Comparison of ENCODE assay signal across 8 cellular contexts in the genomic region with DNA sequence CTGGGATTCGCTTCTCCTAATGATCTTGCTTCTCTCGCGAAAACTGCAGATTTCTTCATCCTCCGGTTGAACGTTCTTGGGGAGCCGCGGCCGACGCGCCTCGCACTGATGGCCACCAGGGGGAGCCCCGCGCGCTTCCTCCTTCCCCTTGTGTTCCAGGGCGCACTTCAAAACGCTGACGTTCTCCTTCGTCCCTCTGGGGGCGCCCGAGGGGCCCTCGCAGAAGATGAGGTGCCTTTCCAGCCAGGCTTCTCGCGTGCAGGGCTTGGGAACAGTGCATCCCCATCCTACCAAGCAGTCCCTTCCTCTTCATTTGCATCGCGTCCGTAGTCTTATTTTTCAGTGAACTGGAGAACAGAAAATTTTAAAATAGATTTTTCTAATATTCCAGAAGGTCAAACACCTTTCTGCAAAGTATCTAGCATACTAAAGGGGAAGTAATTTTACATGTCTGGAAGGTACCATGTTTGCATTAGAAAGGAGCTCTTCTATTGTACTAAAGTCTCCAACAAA.
DNase-seq lines count a peak whose midpoint lies in the region; ATAC-seq lines count a peak whose summit lies in the region.

No MANE protein-coding gene starts in this region.

- ATAC-seq in GM18873 (IDR thresholded peaks at IDR 0.05; ENCODE audit: low FRiP score, unreplicated experiment): peak; percentile 94
- ATAC-seq in HG03103 (IDR thresholded peaks at IDR 0.05; ENCODE audit: low read depth, unreplicated experiment): peak; percentile 99

- DNase-seq in AG20443 (ENCODE audit: low spot score): peak; percentile 94
- DNase-seq in NCI-H2196 (lab: John Stamatoyannopoulos, UW; ENCODE audit: unreplicated experiment): peak; percentile 71
- peak; percentile 74 to 86 (median 75) for DNase-seq in activated CD4-positive, CD25-positive, alpha-beta regulatory T cell (lab: John Stamatoyannopoulos, UW)
- peak; percentile 82 for DNase-seq in central memory CD4-positive, alpha-beta T cell
- peak; percentile 89 for DNase-seq in kidney tubule cell (ENCODE audit: low spot score)
- DNase-seq in stimulated activated CD4-positive, alpha-beta T cell treated with anti-CD3 and anti-CD28 coated beads, Interleukin-4, amount 100 ng/mL, for 1 hour: peak; percentile 90

Comparison
In these comparisons a context has a peak if more than half of its experiments do, and no peak if none do; other contexts are left out.
1. Peak in every context shown above with its lines: DNase-seq and ATAC-seq.